ENCODE assay signal across 7 cellular contexts in the genomic region with DNA sequence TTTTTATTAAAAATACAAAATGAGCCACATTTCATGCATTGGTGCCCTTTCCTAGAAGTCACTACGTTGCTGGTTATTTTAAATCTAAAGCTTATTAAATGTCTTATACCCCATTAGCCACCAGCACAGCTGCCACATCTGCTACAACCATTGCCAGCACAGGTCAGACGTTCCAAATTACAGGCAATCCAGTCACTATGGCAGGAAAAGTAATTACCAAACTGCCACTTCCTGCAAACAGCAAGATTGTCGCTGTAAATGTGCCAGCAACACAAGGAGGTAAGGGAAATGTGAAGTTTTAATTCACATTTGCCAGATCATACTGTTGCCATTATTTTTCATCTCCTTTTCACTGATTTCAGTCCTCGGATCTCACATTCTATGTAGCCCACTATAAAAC.
DNase-seq lines count a peak whose midpoint lies in the region; ATAC-seq, FAIRE-seq and TF ChIP-seq lines count a peak whose summit lies in the region.
"Not testable (repeated sequence)": the region's sequence is repeated elsewhere in the genome, so short reads cannot be mapped to it uniquely, and the experiment has no call there.

No MANE protein-coding gene starts in this region.

- H3K27ac Mint-ChIP-seq in T-helper 17 cell: peak overlapping the region; percentile 45
- H3K27ac Mint-ChIP-seq in central memory CD8-positive, alpha-beta T cell (ENCODE audit: low read depth): peak overlapping the region; percentile 29

- H3K4me1 Mint-ChIP-seq in T-helper 17 cell; central memory CD8-positive, alpha-beta T cell: not testable (repeated sequence)

- H3K27me3 ChIP-seq in transverse colon: not testable (repeated sequence)

- H3K9me3 ChIP-seq in T-helper 17 cell (ENCODE audit: control insufficient read depth, low read length, poor library complexity, severe bottlenecking); mucosa of descending colon; transverse colon: not testable (repeated sequence)

- TF ChIP-seq POLR2A in H54 (IDR thresholded peaks at IDR 0.05; ENCODE audit: low read depth, low read length); transverse colon (IDR thresholded peaks at IDR 0.05): not testable (repeated sequence)

- not testable (repeated sequence) for ATAC-seq in T-helper 17 cell; central memory CD8-positive, alpha-beta T cell (replicated peaks; ENCODE audit: extremely low read depth, poor library complexity, severe bottlenecking)
- peak; percentile 79 for ATAC-seq in mucosa of descending colon

- H3K4me3 ChIP-seq in mucosa of descending colon, transverse colon: not testable (repeated sequence)

- not testable (repeated sequence) for H3K36me3 ChIP-seq in mucosa of descending colon (ENCODE audit: low read depth)
- peaks cover 0 to 89% (median 45%) of the 10 kb centered on the region in 4 donors for H3K36me3 ChIP-seq in transverse colon

- H3K36me3 Mint-ChIP-seq in T-helper 17 cell (ENCODE audit: low read depth): not testable (repeated sequence)
- peaks cover 71% of the 10 kb centered on the region for H3K36me3 Mint-ChIP-seq in central memory CD8-positive, alpha-beta T cell (ENCODE audit: insufficient read depth)

- H3K9me3 Mint-ChIP-seq in central memory CD8-positive, alpha-beta T cell: not testable (repeated sequence)

- in situ Hi-C loops in transverse colon (cut with MboI; ENCODE audit: low pct_ligation_motif_present in 1 of 4, low pct_unique_long_range_greater_than_20kb in 1 of 4, low sequenced_read_pairs in 3 of 4): not testable (repeated sequence)

- H3K27me3 Mint-ChIP-seq in T-helper 17 cell; central memory CD8-positive, alpha-beta T cell: not testable (repeated sequence)

- peak overlapping the region in 2 of 4 donors; percentile 34 for H3K27ac ChIP-seq in transverse colon

- not testable (repeated sequence) for H3K4me1 ChIP-seq in mucosa of descending colon (ENCODE audit: low read depth); transverse colon

- not testable (repeated sequence) for DNase-seq in H54 (ENCODE audit: insufficient read length, low spot score); T-helper 17 cell; central memory CD8-positive, alpha-beta T cell (ENCODE audit: low spot score in 2 of 2)
- DNase-seq in NCI-H82 (lab: John Stamatoyannopoulos, UW) (peak; percentile 22), mucosa of descending colon (peak in 1 of 3 donors; percentile 45), transverse colon (peak; percentile 10)

- H3K4me3 Mint-ChIP-seq in T-helper 17 cell; central memory CD8-positive, alpha-beta T cell: not testable (repeated sequence)

- not testable (repeated sequence) for TF ChIP-seq EP300 in transverse colon (IDR thresholded peaks at IDR 0.05; ENCODE audit: low read depth)

- intact Hi-C loops in mucosa of descending colon (cut with DNase I, micrococcal nuclease); transverse colon (cut with DNase I; ENCODE audit: low total_unique reads): not testable (repeated sequence)

- peak; percentile 75 for FAIRE-seq in H54 (lab: Jason Lieb, UNC)
- FAIRE-seq in islet of Langerhans (lab: Jason Lieb, UNC): peak; percentile 80

- 29 to 42% methylated on average over 3 to 4 of the region's 4 CpGs for WGBS in transverse colon (ENCODE audit: low coverage in 1 of 2), 2 donors

- TF ChIP-seq CTCF in mucosa of descending colon (IDR thresholded peaks at IDR 0.05); transverse colon (IDR thresholded peaks at IDR 0.05): not testable (repeated sequence)
